27 cellular contexts compared by ENCODE assay signal in genomic region chr2:134924912-134925311, GRCh38. TPM values are rescaled to one million over a fixed set of nuclear protein-coding genes. Genes with fewer than 3 reads are reported as not detected.
DNase-seq lines count a peak whose midpoint lies in the region; ATAC-seq, FAIRE-seq and TF ChIP-seq lines count a peak whose summit lies in the region.
"Had no signal": no experiment of that assay in that cellular context is flagged by ENCODE, and none has a peak within 500 bp of the region (broad histone marks: within the 10 kb centered on the region; RNA-seq: fewer than 3 reads in every experiment).

No MANE protein-coding gene starts in this region.

- H3K9me1 ChIP-seq in keratinocyte (ENCODE audit: control insufficient read depth, extremely low read depth, insufficient read depth, low read length): no peaks in the 10 kb centered on the region

- intact Hi-C loops in ascending aorta (cut with DNase I): no loop called here

- H3K27me3 Mint-ChIP-seq in CD8-positive, alpha-beta memory T cell: no peaks in the 10 kb centered on the region
- H3K27me3 Mint-ChIP-seq in T-helper 17 cell (no peaks in the 10 kb centered on the region), progenitor cell of endocrine pancreas (no peaks in the 10 kb centered on the region)
- H3K27me3 Mint-ChIP-seq: activated naive CD4-positive, alpha-beta T cell treated with anti-CD3 and anti-CD28 coated beads, Interleukin-2, amount 10 ng/mL, durations not matched to agents 7 days and 5 days had no signal

- peaks cover 4% of the 10 kb centered on the region for H3K36me3 ChIP-seq in CD8-positive, alpha-beta memory T cell (ENCODE audit: insufficient read depth, low read length)
- peaks cover 0 to 2% of the 10 kb centered on the region in 2 experiments for H3K36me3 ChIP-seq in keratinocyte (ENCODE audit: control insufficient read depth in 2 of 2, extremely low read depth in 1 of 2, insufficient read depth in 2 of 2, low read length in 2 of 2)
- H3K36me3 ChIP-seq in ascending aorta: peaks cover 0 to 9% of the 10 kb centered on the region in 2 donors
- H3K36me3 ChIP-seq: neutrophil had no signal

- dilution Hi-C loops in keratinocyte (cut with MboI; ENCODE audit: extremely low pct_ligation_motif_present, low sequenced_read_pairs): no loop called here

- H3K9ac ChIP-seq in keratinocyte (ENCODE audit: control insufficient read depth, extremely low read depth, insufficient read depth, low read length): no peak overlapping the region
- H3K9ac ChIP-seq: GM23248 had no signal

- POLR2A ChIA-PET in CD8-positive, alpha-beta memory T cell (lab: Charles Lee): no interaction called here

- no peak overlapping the region for H3K4me3 ChIP-seq in CD8-positive, alpha-beta memory T cell (ENCODE audit: low read length)
- H3K4me3 ChIP-seq in keratinocyte (ENCODE audit: control insufficient read depth in 2 of 3, extremely low read depth in 1 of 3, insufficient read depth in 2 of 3, low read depth in 1 of 3, low read length in 3 of 3) (no peak overlapping the region), ascending aorta (no peak overlapping the region)
- H3K4me3 ChIP-seq: GM23248, SJSA1, spleen, stomach, vagina had no signal

- peak overlapping the region in 2 of 8 donors; percentile 44 to 50 for H3K27ac Mint-ChIP-seq in CD8-positive, alpha-beta memory T cell
- peak overlapping the region; percentile 80 for H3K27ac Mint-ChIP-seq in T-helper 17 cell
- peak overlapping the region; percentile 7 for H3K27ac Mint-ChIP-seq in progenitor cell of endocrine pancreas
- H3K27ac Mint-ChIP-seq: activated naive CD4-positive, alpha-beta T cell treated with anti-CD3 and anti-CD28 coated beads, Interleukin-2, amount 10 ng/mL, durations not matched to agents 7 days and 5 days had no signal

- DNase-seq in CD8-positive, alpha-beta memory T cell: no peak
- no peak for DNase-seq in T-helper 17 cell
- no peak for DNase-seq in keratinocyte (ENCODE audit: low read depth, low spot score)
- DNase-seq in progenitor cell of endocrine pancreas (ENCODE audit: low spot score, unreplicated experiment): no peak
- no peak for DNase-seq in ascending aorta (ENCODE audit: low spot score in 2 of 2)
- no peak for DNase-seq in stimulated activated CD4-positive, alpha-beta T cell treated with anti-CD3 and anti-CD28 coated beads, Interleukin-1b, Interleukin-23, amount 100 ng/mL, for 48 hours
- no peak for DNase-seq in glomerular visceral epithelial cell (ENCODE audit: extremely low spot score)
- DNase-seq: activated CD4-positive, alpha-beta T cell treated with anti-CD3 and anti-CD28 coated beads, Interleukin-2, amount 50 U/mL, for 48 hours; activated naive CD4-positive, alpha-beta T cell treated with anti-CD3 and anti-CD28 coated beads, Interleukin-2, amount 10 ng/mL, durations not matched to agents 7 days and 5 days; DMS79 treated with DMSO at 0.1 percent for 48 hours; GF-D8; GM23248; immature natural killer cell; IMR-90; NCI-H1092; NCI-H1694 treated with DMSO at 0.1 percent for 48 hours; NCI-H446 treated with DMSO at 0.1 percent for 48 hours; NCI-H82; right cardiac atrium; RPMI8226; spleen; stomach; T-helper 1 cell had no signal

- no peak overlapping the region for H3K27ac ChIP-seq in CD8-positive, alpha-beta memory T cell (ENCODE audit: low read depth, low read length)
- H3K27ac ChIP-seq in keratinocyte (ENCODE audit: control insufficient read depth, insufficient read depth, low read length): no peak overlapping the region
- H3K27ac ChIP-seq in ascending aorta: no peak overlapping the region
- H3K27ac ChIP-seq: GM23248, neutrophil, SJSA1, spleen, vagina had no signal

- TF ChIP-seq CTCF in keratinocyte (optimal IDR thresholded peaks at IDR 0.05 in 1 of 3, IDR thresholded peaks at IDR 0.05 in 1 of 3, conservative IDR thresholded peaks at IDR 0.05 in 1 of 3; ENCODE audit: extremely low read depth in 1 of 3, insufficient read depth in 2 of 3, low read length in 3 of 3) (no peak), progenitor cell of endocrine pancreas (IDR thresholded peaks at IDR 0.05; ENCODE audit: unreplicated experiment) (no peak), ascending aorta (IDR thresholded peaks at IDR 0.05) (no peak)

- no peak overlapping the region for H2AFZ ChIP-seq in keratinocyte (ENCODE audit: control insufficient read depth, low read length)
- H2AFZ ChIP-seq: GM23248 had no signal

- peaks cover 71 to 95% (median 94%) of the 10 kb centered on the region in 3 donors for H3K4me1 Mint-ChIP-seq in CD8-positive, alpha-beta memory T cell
- H3K4me1 Mint-ChIP-seq in T-helper 17 cell (peaks cover 48% of the 10 kb centered on the region), progenitor cell of endocrine pancreas (ENCODE audit: low read depth) (peaks cover 23% of the 10 kb centered on the region)

- peaks cover 23% of the 10 kb centered on the region for H4K20me1 ChIP-seq in keratinocyte (ENCODE audit: control insufficient read depth, extremely low read depth, insufficient read depth, low read length)

- no peak overlapping the region for H3K4me2 ChIP-seq in keratinocyte (ENCODE audit: control insufficient read depth, extremely low read depth, insufficient read depth, low read depth, low read length)

- ATAC-seq in T-helper 17 cell: no peak
- ATAC-seq: right cardiac atrium had no signal

- peaks cover 0 to 47% (median 10%) of the 10 kb centered on the region in 3 donors for H3K36me3 Mint-ChIP-seq in CD8-positive, alpha-beta memory T cell
- peaks cover 4% of the 10 kb centered on the region for H3K36me3 Mint-ChIP-seq in T-helper 17 cell (ENCODE audit: low read depth)
- peaks cover 5% of the 10 kb centered on the region for H3K36me3 Mint-ChIP-seq in progenitor cell of endocrine pancreas (ENCODE audit: insufficient read depth)
- H3K36me3 Mint-ChIP-seq: immature natural killer cell had no signal

- H3K9me3 Mint-ChIP-seq in CD8-positive, alpha-beta memory T cell: no peaks in the 10 kb centered on the region
- no peaks in the 10 kb centered on the region for H3K9me3 Mint-ChIP-seq in progenitor cell of endocrine pancreas (ENCODE audit: low read depth)
- H3K9me3 Mint-ChIP-seq: activated naive CD4-positive, alpha-beta T cell treated with anti-CD3 and anti-CD28 coated beads, Interleukin-2, amount 10 ng/mL, durations not matched to agents 7 days and 5 days; immature natural killer cell had no signal

- peaks cover 80% of the 10 kb centered on the region for H3K4me1 ChIP-seq in CD8-positive, alpha-beta memory T cell (ENCODE audit: insufficient read depth, low read length)
- H3K4me1 ChIP-seq in keratinocyte (ENCODE audit: control insufficient read depth, extremely low read depth, insufficient read depth, low read length) (peaks cover 18% of the 10 kb centered on the region), ascending aorta (peaks cover 15 to 23% of the 10 kb centered on the region in 2 donors)

- no peaks in the 10 kb centered on the region for H3K9me3 ChIP-seq in CD8-positive, alpha-beta memory T cell (ENCODE audit: low read length)
- H3K9me3 ChIP-seq in T-helper 17 cell (ENCODE audit: control insufficient read depth, low read length, poor library complexity, severe bottlenecking) (no peaks in the 10 kb centered on the region), keratinocyte (ENCODE audit: control insufficient read depth, low read depth, low read length) (no peaks in the 10 kb centered on the region), ascending aorta (no peaks in the 10 kb centered on the region)
- H3K9me3 ChIP-seq: neutrophil, SJSA1, spleen, stomach, vagina had no signal

- peak; percentile 17 for FAIRE-seq in keratinocyte (lab: Jason Lieb, UNC)
- FAIRE-seq: bronchial epithelial cell had no signal

- H3K4me3 Mint-ChIP-seq in CD8-positive, alpha-beta memory T cell: peak overlapping the region in 4 of 7 donors; percentile 5 to 34 (median 18)
- H3K4me3 Mint-ChIP-seq in T-helper 17 cell: no peak overlapping the region
- no peak overlapping the region for H3K4me3 Mint-ChIP-seq in progenitor cell of endocrine pancreas (ENCODE audit: low read depth)
- H3K4me3 Mint-ChIP-seq: activated naive CD4-positive, alpha-beta T cell treated with anti-CD3 and anti-CD28 coated beads, Interleukin-2, amount 10 ng/mL, durations not matched to agents 7 days and 5 days had no signal

- H3K79me2 ChIP-seq in keratinocyte (ENCODE audit: control insufficient read depth, insufficient read depth, low read length): peaks cover 99% of the 10 kb centered on the region

- H3K27me3 ChIP-seq in CD8-positive, alpha-beta memory T cell (ENCODE audit: insufficient read depth, low read length, poor library complexity, severe bottlenecking): no peaks in the 10 kb centered on the region
- H3K27me3 ChIP-seq in keratinocyte (ENCODE audit: control insufficient read depth, extremely low read depth, insufficient read depth, low read length) (no peaks in the 10 kb centered on the region), ascending aorta (no peaks in the 10 kb centered on the region)
- H3K27me3 ChIP-seq: neutrophil, SJSA1, spleen, stomach, vagina had no signal

- CTCF ChIA-PET in CD8-positive, alpha-beta memory T cell (lab: Charles Lee): no interaction called here

RNA-seq across cellular contexts. Expression of gene CCNT2, which starts 6.3 kb away (rescaled TPM):
- total RNA-seq in CD8-positive, alpha-beta memory T cell: 10 to 100 TPM; 35.1 to 36.8 TPM
- 15.5 TPM for polyA plus RNA-seq in CD8-positive, alpha-beta memory T cell
- total RNA-seq in T-helper 17 cell (10 to 100 TPM; 56.9 to 80.5 TPM), progenitor cell of endocrine pancreas (74.8 and 76.0 TPM in 2 replicates), ascending aorta (14.2 TPM)
- 10.2 to 20.9 TPM (median 20.1 TPM) in 3 replicates for polyA plus RNA-seq in keratinocyte
- polyA plus RNA-seq in keratinocyte (2011; ENCODE audit: low read depth): 14.7 TPM
- polyA plus RNA-seq in keratinocyte (2011; cell fraction: cytosol; rRNA removed): 3.6 and 7.0 TPM in 2 replicates
- 34.3 and 44.8 TPM in 2 replicates for polyA plus RNA-seq in keratinocyte (2011; cell fraction: nucleus; rRNA removed)
- polyA plus RNA-seq in keratinocyte (2012; ENCODE audit: low replicate concordance): 11.1 TPM in 2 replicates
- polyA minus RNA-seq in keratinocyte: 16.3 to 46.6 TPM (median 31.7 TPM) in 3 replicates
- 6.1 TPM for polyA minus RNA-seq in keratinocyte (2011; cell fraction: cytosol; rRNA and poly(A)+ RNA removed)
- polyA minus RNA-seq in keratinocyte (2011; cell fraction: nucleus; rRNA and poly(A)+ RNA removed): 49.0 and 65.8 TPM in 2 replicates

Comparison
In these comparisons a context has a peak if more than half of its experiments do, and no peak if none do; other contexts are left out.
1. H3K4me3 Mint-ChIP-seq: peak in CD8-positive, alpha-beta memory T cell (4 of 7); none in T-helper 17 cell (single experiment) and progenitor cell of endocrine pancreas (single experiment).